ENCODE assay signal across 8 cellular contexts in genomic region chr20:17971571-17972013, GRCh38. TPM values are rescaled to one million over a fixed set of nuclear protein-coding genes. Genes with fewer than 3 reads are reported as not detected.
A peak's percentile ranks its signal among the peaks of the same experiment; 100 is the strongest.
DNase-seq lines count a peak whose midpoint lies in the region; ATAC-seq and TF ChIP-seq lines count a peak whose summit lies in the region.

No MANE protein-coding gene starts in this region.

- no peaks in the 10 kb centered on the region for H3K27me3 ChIP-seq in left ventricle myocardium inferior (ENCODE audit: low read depth)
- H3K27me3 ChIP-seq in iPS-20b (ENCODE audit: insufficient read depth, low read length) = no peaks in the 10 kb centered on the region

- no peaks in the 10 kb centered on the region for H3K9me3 Mint-ChIP-seq in activated T-helper 2 cell treated with anti-CD3 and anti-CD28 coated beads, Interferon-gamma antibody, Interleukin-2, Interleukin-4, amounts not matched to agents 10 μg/mL and 5 μg/mL and 100 μg/mL, durations not matched to agents 14 hours and 24 hours and 36 hours

- H3K4me1 Mint-ChIP-seq in activated T-helper 2 cell treated with anti-CD3 and anti-CD28 coated beads, Interferon-gamma antibody, Interleukin-2, Interleukin-4, amounts not matched to agents 10 μg/mL and 5 μg/mL and 100 μg/mL, durations not matched to agents 14 hours and 24 hours and 36 hours (ENCODE audit: low read depth) = peaks cover 41% of the 10 kb centered on the region

- peak overlapping the region; percentile 99 for H3K9ac ChIP-seq in iPS-20b (ENCODE audit: low read depth, low read length)

- peak overlapping the region; percentile 95 for H3K4me3 ChIP-seq in left ventricle myocardium inferior
- H3K4me3 ChIP-seq in iPS-20b (ENCODE audit: low read length) = peak overlapping the region; percentile 96
- H3K4me3 ChIP-seq in mucosa of descending colon = no peak overlapping the region

- H3K4me1 ChIP-seq in left ventricle myocardium inferior (peaks cover 72% of the 10 kb centered on the region), iPS-20b (ENCODE audit: insufficient read depth, low read length) (peaks cover 14% of the 10 kb centered on the region), mucosa of descending colon (ENCODE audit: low read depth) (peaks cover 19% of the 10 kb centered on the region)

- H3K36me3 ChIP-seq in left ventricle myocardium inferior (peaks cover 12% of the 10 kb centered on the region), iPS-20b (ENCODE audit: insufficient read depth, low read depth, low read length) (peaks cover 64% of the 10 kb centered on the region), mucosa of descending colon (ENCODE audit: low read depth) (no peaks in the 10 kb centered on the region)

- DNase-seq in left ventricle myocardium inferior = no peak
- DNase-seq in left cardiac atrium = no peak
- no peak for DNase-seq in activated T-helper 2 cell treated with anti-CD3 and anti-CD28 coated beads, Interferon-gamma antibody, Interleukin-2, Interleukin-4, amounts not matched to agents 10 μg/mL and 5 μg/mL and 100 μg/mL, durations not matched to agents 14 hours and 24 hours and 36 hours (ENCODE audit: low spot score)
- no peak for DNase-seq in substantia nigra (lab: John Stamatoyannopoulos, UW)
- DNase-seq in stimulated activated CD4-positive, alpha-beta T cell treated with anti-CD3 and anti-CD28 coated beads, Interleukin-2, amount 100 ng/mL, for 24 hours = no peak
- no peak for DNase-seq in mucosa of descending colon

- ATAC-seq in left cardiac atrium (no peak), GM21447 (IDR thresholded peaks at IDR 0.05; ENCODE audit: unreplicated experiment) (no peak), mucosa of descending colon (no peak)

- H3K27ac ChIP-seq in left ventricle myocardium inferior (replicated peaks) = peak overlapping the region; percentile 99
- H3K27ac ChIP-seq in iPS-20b (ENCODE audit: low read length) = peak overlapping the region; percentile 22
- peak overlapping the region; percentile 31 for H3K27ac ChIP-seq in substantia nigra (ENCODE audit: low read depth, low read length, poor library complexity, severe bottlenecking)

- H3K27me3 Mint-ChIP-seq in activated T-helper 2 cell treated with anti-CD3 and anti-CD28 coated beads, Interferon-gamma antibody, Interleukin-2, Interleukin-4, amounts not matched to agents 10 μg/mL and 5 μg/mL and 100 μg/mL, durations not matched to agents 14 hours and 24 hours and 36 hours (ENCODE audit: low read depth) = no peaks in the 10 kb centered on the region

- H3K9me3 ChIP-seq in left ventricle myocardium inferior (replicated peaks) = no peaks in the 10 kb centered on the region
- no peaks in the 10 kb centered on the region for H3K9me3 ChIP-seq in iPS-20b (ENCODE audit: insufficient read depth, low read depth, low read length)
- H3K9me3 ChIP-seq in mucosa of descending colon = no peaks in the 10 kb centered on the region

- TF ChIP-seq CTCF in left ventricle myocardium inferior (IDR thresholded peaks at IDR 0.05; ENCODE audit: borderline replicate concordance) = no peak
- TF ChIP-seq CTCF in mucosa of descending colon (IDR thresholded peaks at IDR 0.05) = no peak

- H3K4me3 Mint-ChIP-seq in activated T-helper 2 cell treated with anti-CD3 and anti-CD28 coated beads, Interferon-gamma antibody, Interleukin-2, Interleukin-4, amounts not matched to agents 10 μg/mL and 5 μg/mL and 100 μg/mL, durations not matched to agents 14 hours and 24 hours and 36 hours (ENCODE audit: low read depth) = peak overlapping the region; percentile 98

- H3K36me3 Mint-ChIP-seq in activated T-helper 2 cell treated with anti-CD3 and anti-CD28 coated beads, Interferon-gamma antibody, Interleukin-2, Interleukin-4, amounts not matched to agents 10 μg/mL and 5 μg/mL and 100 μg/mL, durations not matched to agents 14 hours and 24 hours and 36 hours (ENCODE audit: low read depth) = peaks cover 75% of the 10 kb centered on the region

- intact Hi-C loops in left ventricle myocardium inferior (cut with micrococcal nuclease) (no loop called here), left cardiac atrium (cut with DNase I) (no loop called here), mucosa of descending colon (cut with DNase I, micrococcal nuclease) (no loop called here)
- intact Hi-C loops in activated T-helper 2 cell treated with anti-CD3 and anti-CD28 coated beads, Interferon-gamma antibody, Interleukin-2, Interleukin-4, amounts not matched to agents 10 μg/mL and 5 μg/mL and 100 μg/mL, durations not matched to agents 14 hours and 24 hours and 36 hours (cut with micrococcal nuclease) = no loop called here

- H3K27ac Mint-ChIP-seq in activated T-helper 2 cell treated with anti-CD3 and anti-CD28 coated beads, Interferon-gamma antibody, Interleukin-2, Interleukin-4, amounts not matched to agents 10 μg/mL and 5 μg/mL and 100 μg/mL, durations not matched to agents 14 hours and 24 hours and 36 hours = peak overlapping the region; percentile 67

RNA-seq across cellular contexts. Expression of gene MGME1, which starts 2.8 kb away (rescaled TPM):
- total RNA-seq in left ventricle myocardium inferior (13.6 TPM), left cardiac atrium (10 to 100 TPM in 1 of 2 donors, 1 to 10 TPM in 1; 9.0 to 11.1 TPM), mucosa of descending colon (10 to 100 TPM; 10.9 to 25.9 (median 22.3) TPM)
- 30.0 and 33.0 TPM in 2 replicates for total RNA-seq in activated T-helper 2 cell treated with anti-CD3 and anti-CD28 coated beads, Interferon-gamma antibody, Interleukin-2, Interleukin-4, amounts not matched to agents 10 μg/mL and 5 μg/mL and 100 μg/mL, durations not matched to agents 14 hours and 24 hours and 36 hours

RNA-seq across cellular contexts. Expression of gene SNX5, which starts 3.0 kb away (rescaled TPM):
- total RNA-seq in left ventricle myocardium inferior (46.3 TPM), left cardiac atrium (10 to 100 TPM; 46.7 to 48.2 TPM), mucosa of descending colon (100 to 1,000 TPM in 2 of 3 donors, 10 to 100 TPM in 1; 70.3 to 117 (median 105) TPM)
- total RNA-seq in activated T-helper 2 cell treated with anti-CD3 and anti-CD28 coated beads, Interferon-gamma antibody, Interleukin-2, Interleukin-4, amounts not matched to agents 10 μg/mL and 5 μg/mL and 100 μg/mL, durations not matched to agents 14 hours and 24 hours and 36 hours = 225 and 231 TPM in 2 replicates

Comparison
In these comparisons a context has a peak if more than half of its experiments do, and no peak if none do; other contexts are left out.
1. H3K27ac ChIP-seq: peak in every context shown above with its lines; median percentile 99 in left ventricle myocardium inferior; 31 in substantia nigra; 22 in iPS-20b.